In genomic region chr2:73968357-73968937, GRCh38 we compare ENCODE assay signal across 17 cellular contexts.
"Had no signal": no experiment of that assay in that cellular context is flagged by ENCODE, and none has a peak within 500 bp of the region (broad histone marks: within the 10 kb centered on the region; RNA-seq: fewer than 3 reads in every experiment).

No MANE protein-coding gene starts in this region.

- H3K27ac ChIP-seq: esophagus muscularis mucosa, gastroesophageal sphincter, left lung, thyroid gland had no signal

- H3K27me3 ChIP-seq: esophagus muscularis mucosa, gastroesophageal sphincter, heart right ventricle, left lung, thyroid gland had no signal

- H3K27me3 Mint-ChIP-seq: activated CD4-positive, alpha-beta T cell treated with anti-CD3 and anti-CD28 coated beads, Interleukin-2, amount 10 ng/mL, durations not matched to agents 24 days and 14 days; activated naive CD4-positive, alpha-beta T cell treated with anti-CD3 and anti-CD28 coated beads, Interleukin-2, amount 50 U/mL, for 24 hours had no signal

- H3K9me3 Mint-ChIP-seq: activated CD4-positive, alpha-beta T cell treated with anti-CD3 and anti-CD28 coated beads, Interleukin-2, amount 10 ng/mL, durations not matched to agents 24 days and 14 days; activated naive CD4-positive, alpha-beta T cell treated with anti-CD3 and anti-CD28 coated beads, Interleukin-2, amount 50 U/mL, for 24 hours; activated T-cell treated with anti-CD3 and anti-CD28 coated beads, Interleukin-2, amount 50 U/mL, for 4 hours; T-helper 2 cell treated with Interferon-gamma antibody and Interleukin-4, amounts not matched to agents 5 μg/mL and 100 μg/mL, for 36 hours had no signal

- H3K4me3 Mint-ChIP-seq: activated CD4-positive, alpha-beta T cell treated with anti-CD3 and anti-CD28 coated beads, Interleukin-2, amount 10 ng/mL, durations not matched to agents 24 days and 14 days; activated CD8-positive, alpha-beta T cell treated with anti-CD3 and anti-CD28 coated beads, Interleukin-2, amount 10 ng/mL, durations not matched to agents 7 days and 5 days; activated T-cell treated with anti-CD3 and anti-CD28 coated beads, Interleukin-2, amount 50 U/mL, for 4 hours; T-helper 2 cell treated with Interferon-gamma antibody and Interleukin-4, amounts not matched to agents 5 μg/mL and 100 μg/mL, for 36 hours had no signal

- H3K36me3 Mint-ChIP-seq: activated naive CD4-positive, alpha-beta T cell treated with anti-CD3 and anti-CD28 coated beads, Interleukin-2, amount 50 U/mL, for 24 hours had no signal

- H3K27ac Mint-ChIP-seq: activated CD4-positive, alpha-beta T cell treated with anti-CD3 and anti-CD28 coated beads, Interleukin-2, amount 10 ng/mL, durations not matched to agents 24 days and 14 days; activated CD8-positive, alpha-beta T cell treated with anti-CD3 and anti-CD28 coated beads, Interleukin-2, amount 10 ng/mL, durations not matched to agents 7 days and 5 days; activated naive CD4-positive, alpha-beta T cell treated with anti-CD3 and anti-CD28 coated beads, Interleukin-2, amount 50 U/mL, for 24 hours; T-helper 2 cell treated with Interferon-gamma antibody and Interleukin-4, amounts not matched to agents 5 μg/mL and 100 μg/mL, for 36 hours had no signal

- H3K4me3 ChIP-seq: esophagus muscularis mucosa, gastroesophageal sphincter, heart right ventricle, left lung, thyroid gland had no signal

- H3K36me3 ChIP-seq: esophagus muscularis mucosa, gastroesophageal sphincter, heart right ventricle, left lung, thyroid gland had no signal

- DNase-seq: activated CD4-positive, alpha-beta T cell treated with anti-CD3 and anti-CD28 coated beads, Interleukin-2, amount 10 ng/mL, durations not matched to agents 24 days and 14 days; activated CD4-positive, CD25-positive, alpha-beta regulatory T cell; activated CD8-positive, alpha-beta T cell treated with anti-CD3 and anti-CD28 coated beads, Interleukin-2, amount 10 ng/mL, durations not matched to agents 7 days and 5 days; activated effector memory CD4-positive, alpha-beta T cell treated with Interleukin-2 at 50 U/mL for 16 hours; activated T-cell treated with anti-CD3 and anti-CD28 coated beads, Interleukin-2, amount 50 U/mL, for 4 hours; amygdala; dermis blood vessel endothelial cell; effector memory CD4-positive, alpha-beta T cell; heart right ventricle; left lung; midbrain; stimulated activated naive CD4-positive, alpha-beta T cell treated with Interleukin-2 at 50 U/mL for 16 hours; thyroid gland had no signal

- ATAC-seq: activated CD8-positive, alpha-beta T cell treated with anti-CD3 and anti-CD28 coated beads, Interleukin-2, amount 10 ng/mL, durations not matched to agents 7 days and 5 days; gastroesophageal sphincter; heart right ventricle; left lung had no signal

- H3K9me3 ChIP-seq: esophagus muscularis mucosa, gastroesophageal sphincter, heart right ventricle, left lung, thyroid gland had no signal
